ENCODE assay signal across 17 cellular contexts in genomic region chr2:86118130-86118529, GRCh38.
"Had no signal": no experiment of that assay in that cellular context is flagged by ENCODE, and none has a peak within 500 bp of the region (broad histone marks: within the 10 kb centered on the region; RNA-seq: fewer than 3 reads in every experiment).

No MANE protein-coding gene starts in this region.

- ATAC-seq: gastrocnemius medialis; heart right ventricle; left lung; mucosa of descending colon; naive thymus-derived CD8-positive, alpha-beta T cell; stimulated activated naive CD8-positive, alpha-beta T cell treated with anti-CD3 and anti-CD28 coated beads, Interleukin-15, Interleukin-2, amounts not matched to agents 100 U/mL and 50 U/mL, for 24 hours had no signal

- H3K4me3 Mint-ChIP-seq: immature natural killer cell; naive thymus-derived CD8-positive, alpha-beta T cell; type B pancreatic cell had no signal

- FAIRE-seq: endometrium, keratinocyte, urothelium cell line had no signal

- DNase-seq: cortex of kidney; dorsolateral prefrontal cortex; effector CD8-positive, alpha-beta T cell; gastrocnemius medialis; heart right ventricle; immature natural killer cell; left lung; mucosa of descending colon; naive thymus-derived CD8-positive, alpha-beta T cell; posterior cingulate gyrus; stimulated activated CD4-positive, alpha-beta T cell treated with anti-CD3 and anti-CD28 coated beads, Interleukin-2, amount 100 ng/mL, for 48 hours; stimulated activated naive CD8-positive, alpha-beta T cell treated with anti-CD3 and anti-CD28 coated beads, Interleukin-15, Interleukin-2, amounts not matched to agents 100 U/mL and 50 U/mL, for 24 hours; thyroid gland had no signal

- H3K27me3 Mint-ChIP-seq: naive thymus-derived CD8-positive, alpha-beta T cell; type B pancreatic cell had no signal

- H3K9me3 Mint-ChIP-seq: immature natural killer cell; naive thymus-derived CD8-positive, alpha-beta T cell; type B pancreatic cell had no signal

- H3K27ac Mint-ChIP-seq: type B pancreatic cell had no signal
